Comparison of ENCODE assay signal across 1 cellular context in the genomic region with DNA sequence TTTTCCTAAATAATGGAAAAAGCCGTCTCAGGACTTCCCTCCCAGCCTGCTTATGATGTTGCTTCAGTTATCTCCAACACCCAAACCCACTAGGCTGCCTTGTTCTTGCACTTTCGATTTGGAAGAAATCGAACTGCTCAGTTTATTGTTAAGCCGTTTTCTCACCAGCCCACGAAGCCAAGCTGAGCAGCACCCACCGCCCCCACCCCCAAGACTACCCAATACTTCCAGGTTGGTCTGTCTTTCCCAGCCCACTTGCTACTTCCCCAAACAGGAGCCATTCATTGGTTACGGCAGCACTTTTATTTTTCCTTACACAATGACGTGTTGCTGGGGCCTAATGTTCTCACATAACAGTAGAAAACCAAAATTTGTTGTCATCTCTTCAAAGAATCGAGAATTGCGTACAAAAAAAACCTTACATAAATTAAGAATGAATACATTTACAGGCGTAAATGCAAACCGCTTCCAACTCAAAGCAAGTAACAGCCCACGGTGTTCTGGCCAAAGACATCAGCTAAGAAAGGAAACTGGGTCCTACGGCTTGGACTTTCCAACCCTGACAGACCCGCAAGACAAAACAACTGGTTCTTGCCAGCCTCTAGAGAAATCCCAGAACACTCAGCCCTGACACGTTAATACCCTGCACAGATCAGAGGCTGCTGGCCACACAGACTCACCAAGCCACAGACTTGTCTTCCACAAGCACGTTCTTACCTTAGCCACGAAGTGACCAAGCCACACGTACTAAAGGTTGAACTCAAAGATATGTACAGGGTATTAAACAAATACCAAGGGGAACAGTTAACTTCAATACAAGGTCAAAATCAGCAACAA.
TF ChIP-seq lines count a peak whose summit lies in the region.

No MANE protein-coding gene starts in this region.

TF ChIP-seq in K562, 482 proteins besides CTCF, POLR2A, EP300 and RAD21 (continues in another document):
- TF ChIP-seq E2F3 (CRISPR knock-in tag; IDR thresholded peaks at IDR 0.05) (no peak), ZNF354B (CRISPR knock-in tag; IDR thresholded peaks at IDR 0.05) (no peak), KLF1 (tag; IDR thresholded peaks at IDR 0.05) (no peak), TCF15 (CRISPR knock-in tag; IDR thresholded peaks at IDR 0.05) (no peak), HSF4 (CRISPR knock-in tag; IDR thresholded peaks at IDR 0.05; ENCODE audit: borderline replicate concordance) (no peak), ZBTB49 (CRISPR knock-in tag; IDR thresholded peaks at IDR 0.05; ENCODE audit: borderline replicate concordance) (no peak), ZNF121 (CRISPR knock-in tag; conservative IDR thresholded peaks at IDR 0.05) (no peak), SRSF7 (optimal IDR thresholded peaks at IDR 0.05; ENCODE audit: low read depth, low read length) (no peak), TAF1 (IDR thresholded peaks at IDR 0.05; ENCODE audit: control insufficient read depth, extremely low read depth, insufficient read depth, low read length, severe bottlenecking) (no peak), HOMEZ (CRISPR knock-in tag; IDR thresholded peaks at IDR 0.05) (no peak), GABPB1 (CRISPR knock-in tag; IDR thresholded peaks at IDR 0.05) (no peak), GTF2A2 (tag; IDR thresholded peaks at IDR 0.05) (no peak), ZKSCAN3 (CRISPR knock-in tag; IDR thresholded peaks at IDR 0.05) (no peak), TRIM25 (IDR thresholded peaks at IDR 0.05; ENCODE audit: borderline replicate concordance) (no peak), ZNF316 (IDR thresholded peaks at IDR 0.05) (no peak), CHAMP1 (IDR thresholded peaks at IDR 0.05) (no peak), SIN3A (IDR thresholded peaks at IDR 0.05; ENCODE audit: borderline replicate concordance in 2 of 2, control insufficient read depth in 1 of 2, low read depth in 2 of 2, low read length in 2 of 2) (peak in 1 of 2 experiments; percentile 51; a peak in 1 of 4 replicates), POLR2H (tag; IDR thresholded peaks at IDR 0.05; ENCODE audit: low read depth) (peak; percentile 29; the same call in 1 of the 2 replicates), DLX4 (CRISPR knock-in tag; IDR thresholded peaks at IDR 0.05) (0 out of 2 replicates have a peak, but pooled peaks have one; percentile 3), ARNT (IDR thresholded peaks at IDR 0.05) (0 out of 4 replicates have a peak, but pooled peaks of 1 of the 2 experiments have one; percentile 3), ILF3 (IDR thresholded peaks at IDR 0.05; ENCODE audit: borderline replicate concordance) (0 out of 2 replicates have a peak, but pooled peaks have one; percentile 0), SMARCC2 (IDR thresholded peaks at IDR 0.05; ENCODE audit: low read depth) (no peak), RBBP5 (IDR thresholded peaks at IDR 0.05; ENCODE audit: borderline replicate concordance, insufficient read depth, low read length, poor library complexity, severe bottlenecking) (peak; percentile 9), NCOA6 (IDR thresholded peaks at IDR 0.05) (no peak)
- TF ChIP-seq, protein P1, sequence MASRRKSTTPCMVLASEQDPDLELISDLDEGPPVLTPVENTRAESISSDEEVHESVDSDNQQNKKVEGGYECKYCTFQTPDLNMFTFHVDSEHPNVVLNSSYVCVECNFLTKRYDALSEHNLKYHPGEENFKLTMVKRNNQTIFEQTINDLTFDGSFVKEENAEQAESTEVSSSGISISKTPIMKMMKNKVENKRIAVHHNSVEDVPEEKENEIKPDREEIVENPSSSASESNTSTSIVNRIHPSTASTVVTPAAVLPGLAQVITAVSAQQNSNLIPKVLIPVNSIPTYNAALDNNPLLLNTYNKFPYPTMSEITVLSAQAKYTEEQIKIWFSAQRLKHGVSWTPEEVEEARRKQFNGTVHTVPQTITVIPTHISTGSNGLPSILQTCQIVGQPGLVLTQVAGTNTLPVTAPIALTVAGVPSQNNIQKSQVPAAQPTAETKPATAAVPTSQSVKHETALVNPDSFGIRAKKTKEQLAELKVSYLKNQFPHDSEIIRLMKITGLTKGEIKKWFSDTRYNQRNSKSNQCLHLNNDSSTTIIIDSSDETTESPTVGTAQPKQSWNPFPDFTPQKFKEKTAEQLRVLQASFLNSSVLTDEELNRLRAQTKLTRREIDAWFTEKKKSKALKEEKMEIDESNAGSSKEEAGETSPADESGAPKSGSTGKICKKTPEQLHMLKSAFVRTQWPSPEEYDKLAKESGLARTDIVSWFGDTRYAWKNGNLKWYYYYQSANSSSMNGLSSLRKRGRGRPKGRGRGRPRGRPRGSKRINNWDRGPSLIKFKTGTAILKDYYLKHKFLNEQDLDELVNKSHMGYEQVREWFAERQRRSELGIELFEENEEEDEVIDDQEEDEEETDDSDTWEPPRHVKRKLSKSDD (conservative IDR thresholded peaks at IDR 0.05; ENCODE audit: low read length) = no peak
- TF ChIP-seq, protein P2, sequence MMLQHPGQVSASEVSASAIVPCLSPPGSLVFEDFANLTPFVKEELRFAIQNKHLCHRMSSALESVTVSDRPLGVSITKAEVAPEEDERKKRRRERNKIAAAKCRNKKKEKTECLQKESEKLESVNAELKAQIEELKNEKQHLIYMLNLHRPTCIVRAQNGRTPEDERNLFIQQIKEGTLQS (IDR thresholded peaks at IDR 0.05) = no peak
- TF ChIP-seq, protein P2 (CRISPR knock-in tag; conservative IDR thresholded peaks at IDR 0.05) = peak; percentile 8; the same call in 1 of the 2 replicates
- TF ChIP-seq, protein P3, sequence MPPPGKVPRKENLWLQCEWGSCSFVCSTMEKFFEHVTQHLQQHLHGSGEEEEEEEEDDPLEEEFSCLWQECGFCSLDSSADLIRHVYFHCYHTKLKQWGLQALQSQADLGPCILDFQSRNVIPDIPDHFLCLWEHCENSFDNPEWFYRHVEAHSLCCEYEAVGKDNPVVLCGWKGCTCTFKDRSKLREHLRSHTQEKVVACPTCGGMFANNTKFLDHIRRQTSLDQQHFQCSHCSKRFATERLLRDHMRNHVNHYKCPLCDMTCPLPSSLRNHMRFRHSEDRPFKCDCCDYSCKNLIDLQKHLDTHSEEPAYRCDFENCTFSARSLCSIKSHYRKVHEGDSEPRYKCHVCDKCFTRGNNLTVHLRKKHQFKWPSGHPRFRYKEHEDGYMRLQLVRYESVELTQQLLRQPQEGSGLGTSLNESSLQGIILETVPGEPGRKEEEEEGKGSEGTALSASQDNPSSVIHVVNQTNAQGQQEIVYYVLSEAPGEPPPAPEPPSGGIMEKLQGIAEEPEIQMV (tag; conservative IDR thresholded peaks at IDR 0.05; ENCODE audit: low read depth) = 0 out of 2 replicates have a peak, but pooled peaks have one; percentile 17
